Comparison of ENCODE assay signal across 8 cellular contexts in the genomic region with DNA sequence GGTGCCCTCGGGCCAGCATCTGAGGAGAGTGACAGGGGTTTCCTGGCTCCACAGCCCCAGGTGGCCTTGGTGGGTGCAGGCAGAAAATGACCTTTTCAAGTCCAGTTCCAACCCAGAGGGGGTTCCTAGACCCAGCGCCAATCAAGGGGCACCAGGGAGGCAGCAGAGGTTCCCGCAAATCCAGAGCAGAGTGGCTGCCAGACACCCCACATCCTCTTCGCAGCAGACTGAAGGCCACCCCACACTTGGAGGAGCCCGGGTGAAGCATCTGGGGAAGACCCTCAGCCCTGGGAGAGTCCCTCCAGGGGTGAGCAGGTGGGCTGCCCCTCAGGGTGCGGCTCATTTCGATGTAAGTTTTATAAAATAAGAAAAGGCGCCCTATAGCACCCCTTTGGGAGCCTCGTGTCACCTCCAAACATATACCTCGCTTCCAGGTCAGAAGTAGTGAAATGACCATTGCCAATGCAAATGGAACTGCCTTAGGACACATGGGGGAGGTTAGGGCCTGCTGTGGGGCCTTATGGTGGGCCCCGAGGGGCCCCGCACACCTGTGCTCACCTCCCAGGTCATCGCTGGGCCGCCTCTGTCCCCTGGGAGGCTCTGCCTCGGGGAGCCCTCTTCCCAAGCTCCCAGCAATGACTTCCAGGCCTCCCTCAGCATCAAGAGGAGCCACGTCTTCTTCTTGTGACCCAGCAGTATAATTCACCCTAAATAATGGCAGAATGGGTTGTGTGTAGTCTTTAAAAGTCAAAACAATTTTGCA. TPM values are rescaled to one million over a fixed set of nuclear protein-coding genes. Genes with fewer than 3 reads are reported as not detected.
DNase-seq lines count a peak whose midpoint lies in the region; ATAC-seq and TF ChIP-seq lines count a peak whose summit lies in the region.

No MANE protein-coding gene starts in this region.

- peak overlapping the region; percentile 77 for H3K4me3 Mint-ChIP-seq in mesothelial cell of epicardium

- H3K36me3 ChIP-seq in HUES6 (ENCODE audit: control insufficient read depth, insufficient read depth, low read length), result no peaks in the 10 kb centered on the region
- H3K36me3 ChIP-seq in brain microvascular endothelial cell (replicated peaks), result no peaks in the 10 kb centered on the region

- no peaks in the 10 kb centered on the region for H3K27me3 Mint-ChIP-seq in mesothelial cell of epicardium (ENCODE audit: low read depth)

- H3K27me3 ChIP-seq in HUES6 (ENCODE audit: control insufficient read depth, insufficient read depth, low read length) (no peaks in the 10 kb centered on the region; the same call in 1 of the 2 replicates), brain microvascular endothelial cell (replicated peaks) (no peaks in the 10 kb centered on the region)

- H3K27ac ChIP-seq in 22Rv1 (peak overlapping the region; percentile 71), HUES6 (ENCODE audit: low read depth, low read length) (no peak overlapping the region), brain microvascular endothelial cell (no peak overlapping the region)

- peaks cover 2% of the 10 kb centered on the region for H3K9me3 Mint-ChIP-seq in mesothelial cell of epicardium

- H3K36me3 Mint-ChIP-seq in mesothelial cell of epicardium, result peaks cover 2% of the 10 kb centered on the region

- H3K4me1 ChIP-seq in HUES6 (ENCODE audit: control insufficient read depth, insufficient read depth, low read length), result peaks cover 22% of the 10 kb centered on the region

- H3K27ac Mint-ChIP-seq in mesothelial cell of epicardium, result peak overlapping the region; percentile 85

- DNase-seq in brain microvascular endothelial cell (no peak), mesothelial cell of epicardium (ENCODE audit: low spot score in 2 of 2, unreplicated experiment in 2 of 2) (no peak), DMS153 treated with DMSO at 0.1 percent for 48 hours (lab: John Stamatoyannopoulos, UW; ENCODE audit: unreplicated experiment) (no peak), DMS153 (lab: John Stamatoyannopoulos, UW) (no peak), mucosa of gallbladder (ENCODE audit: low spot score) (no peak)

- H3K4me1 Mint-ChIP-seq in mesothelial cell of epicardium, result peaks cover 25% of the 10 kb centered on the region

- H3K4me3 ChIP-seq in HUES6 (ENCODE audit: low read depth, low read length) (peak overlapping the region; percentile 85), brain microvascular endothelial cell (ENCODE audit: low read depth, low read length) (peak overlapping the region; percentile 75)

- H3K9ac ChIP-seq in HUES6 (ENCODE audit: low read length), result peak overlapping the region; percentile 59

- peaks cover 2% of the 10 kb centered on the region; the same call in 1 of the 2 replicates for H3K9me3 ChIP-seq in HUES6 (ENCODE audit: control insufficient read depth, insufficient read depth, low read depth, low read length)

- no peak for TF ChIP-seq CTCF in 22Rv1 (IDR thresholded peaks at IDR 0.05)
- TF ChIP-seq CTCF in brain microvascular endothelial cell (IDR thresholded peaks at IDR 0.05; ENCODE audit: low read depth, low read length, missing control alignments), result no peak
- no peak for TF ChIP-seq CTCF in mesothelial cell of epicardium (IDR thresholded peaks at IDR 0.05; ENCODE audit: unreplicated experiment)

- in situ Hi-C loops in brain microvascular endothelial cell (cut with HindIII; ENCODE audit: low pct_ligation_motif_present, low sequenced_read_pairs), result no loop called here

- no peak for ATAC-seq in HG03521 (IDR thresholded peaks at IDR 0.05; ENCODE audit: unreplicated experiment)

RNA-seq across cellular contexts. Expression of gene RTP5, which starts 11.0 kb away (rescaled TPM):
- total RNA-seq in mesothelial cell of epicardium, result not detected in 3 replicates
- not detected for total RNA-seq in mucosa of gallbladder

RNA-seq across cellular contexts. Expression of gene PDCD1, which starts 21.8 kb away (rescaled TPM):
- total RNA-seq in mesothelial cell of epicardium (not detected in 3 replicates), mucosa of gallbladder (1.5 TPM)
